Comparison of ENCODE assay signal across 1 cellular context in genomic region chr7:2872296-2872874, GRCh38.
TF ChIP-seq lines count a peak whose summit lies in the region.

No MANE protein-coding gene starts in this region.

TF ChIP-seq in K562, 482 proteins besides CTCF, POLR2A, EP300 and RAD21 (continued from another document):
- TF ChIP-seq E2F8 (IDR thresholded peaks at IDR 0.05; ENCODE audit: low read depth, partially characterized antibody) (no peak), ARNT (IDR thresholded peaks at IDR 0.05) (no peak), SRSF1 (IDR thresholded peaks at IDR 0.05; ENCODE audit: low read depth, low read length) (no peak)
